ENCODE assay signal across 11 cellular contexts in the genomic region with DNA sequence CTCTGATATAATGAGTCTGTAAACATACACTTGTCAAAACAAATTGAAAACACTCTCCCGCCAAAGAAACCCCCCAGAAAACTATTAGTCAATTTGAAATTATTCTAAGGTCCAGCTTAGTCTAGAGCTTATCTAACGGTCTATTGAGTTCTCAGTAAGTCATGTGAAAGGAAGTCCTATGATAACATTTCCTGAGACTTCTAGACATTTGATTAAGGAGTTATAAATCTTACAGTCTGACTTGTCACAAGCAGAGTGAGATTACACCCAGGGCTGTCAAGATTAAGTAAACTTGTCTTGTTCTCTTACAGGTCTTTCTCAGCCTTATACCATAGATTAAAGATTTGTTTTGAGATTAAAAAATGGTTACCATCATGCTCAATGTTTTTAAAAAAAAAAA.
DNase-seq lines count a peak whose midpoint lies in the region; ATAC-seq, FAIRE-seq and TF ChIP-seq lines count a peak whose summit lies in the region.
"Had no signal": no experiment of that assay in that cellular context is flagged by ENCODE, and none has a peak within 500 bp of the region (broad histone marks: within the 10 kb centered on the region; RNA-seq: fewer than 3 reads in every experiment).

No MANE protein-coding gene starts in this region.

- ATAC-seq in activated CD4-positive, alpha-beta T cell treated with anti-CD3 and anti-CD28 coated beads for 36 hours: peak; percentile 7
- peak; percentile 17 for ATAC-seq in HG02938 (IDR thresholded peaks at IDR 0.05; ENCODE audit: unreplicated experiment)
- no peak; the same call in 2 of the 3 replicates for ATAC-seq in GM12878
- no peak for ATAC-seq in SK-N-SH treated with all-trans-retinoic acid at 6 μM for 48 hours
- ATAC-seq: A549 had no signal

- no peaks in the 10 kb centered on the region for H3K79me2 ChIP-seq in GM12878 (ENCODE audit: control insufficient read depth, insufficient read depth, low read length)
- H3K79me2 ChIP-seq in smooth muscle cell (ENCODE audit: low read depth): peaks cover 15% of the 10 kb centered on the region

- 0% methylated on average over 2 of the region's 2 CpGs for WGBS in GM12878 (ENCODE audit: insufficient coverage, insufficient replicate concordance, low lambda C conversion rate, missing lambda C conversion rate)
- WGBS in smooth muscle cell (ENCODE audit: low lambda C conversion rate): 49% methylated on average over 2 of the region's 2 CpGs

- CTCF ChIA-PET in activated CD4-positive, alpha-beta T cell treated with anti-CD3 and anti-CD28 coated beads for 36 hours (lab: Charles Lee): interaction anchor here (0.7 to 1.7 kb wide), 4 partner anchors 74 to 280 kb away, joined by 4 to 6 read pairs (median 4); no protein-coding TSS in a partner anchor
- CTCF ChIA-PET in GM12878 (lab: Yijun Ruan, JAX): no interaction called here

- H3K36me3 Mint-ChIP-seq in activated CD4-positive, alpha-beta T cell treated with anti-CD3 and anti-CD28 coated beads for 36 hours (ENCODE audit: low read depth): peaks cover 19% of the 10 kb centered on the region

- SMC1A ChIA-PET in GM12878 (lab: Charles Lee; ENCODE audit: uncharacterized antibody, unreplicated experiment): interaction anchor here (0.6 kb wide), 1 partner anchor 14 kb away, joined by 3 read pairs; no protein-coding TSS in a partner anchor

- in situ Hi-C loops in GM12878 (cut with MboI): no loop called here

- TF ChIP-seq CTCF in GM12878 (IDR thresholded peaks at IDR 0.05 in 2 of 3, conservative IDR thresholded peaks at IDR 0.05 in 1 of 3; ENCODE audit: control insufficient read depth in 2 of 3, extremely low read depth in 1 of 3, insufficient read depth in 1 of 3, low read depth in 3 of 3, low read length in 3 of 3) (no peak), smooth muscle cell (IDR thresholded peaks at IDR 0.05; ENCODE audit: borderline replicate concordance, insufficient read depth, poor library complexity, severe bottlenecking) (no peak)

- no peak for TF ChIP-seq RAD21 in GM12878 (IDR thresholded peaks at IDR 0.05; ENCODE audit: insufficient read depth, low read depth, low read length)

- peaks cover 14% of the 10 kb centered on the region for H3K4me1 ChIP-seq in GM12878 (ENCODE audit: control insufficient read depth, insufficient read depth, low read length)
- H3K4me1 ChIP-seq in smooth muscle cell (ENCODE audit: low read depth): peaks cover 13% of the 10 kb centered on the region

- H3K9me3 ChIP-seq in GM12878 (replicated peaks; ENCODE audit: control insufficient read depth, insufficient read depth, low read length) (no peaks in the 10 kb centered on the region), smooth muscle cell (replicated peaks; ENCODE audit: low read depth) (no peaks in the 10 kb centered on the region)
- H3K9me3 ChIP-seq: A549 had no signal

- DNase-seq in activated CD4-positive, alpha-beta T cell treated with anti-CD3 and anti-CD28 coated beads for 36 hours: no peak
- DNase-seq in activated CD4-positive, alpha-beta T cell treated with anti-CD3 and anti-CD28 coated beads, Interleukin-2, amount 50 U/mL, for 1 hour: no peak
- DNase-seq in GM12878 (ENCODE audit: low read depth, low spot score) (no peak), smooth muscle cell (lab: John Stamatoyannopoulos, UW; ENCODE audit: unreplicated experiment) (no peak), middle frontal gyrus (ENCODE audit: extremely low spot score, low spot score) (no peak)
- no peak for DNase-seq in stimulated activated CD4-positive, alpha-beta T cell treated with anti-CD3 and anti-CD28 coated beads, Interleukin-4, amount 100 ng/mL, for 1 hour
- DNase-seq: head of caudate nucleus had no signal

- H3K9me3 Mint-ChIP-seq in activated CD4-positive, alpha-beta T cell treated with anti-CD3 and anti-CD28 coated beads for 36 hours (ENCODE audit: low read depth): no peaks in the 10 kb centered on the region

- H3K4me1 Mint-ChIP-seq in activated CD4-positive, alpha-beta T cell treated with anti-CD3 and anti-CD28 coated beads for 36 hours: peaks cover 93% of the 10 kb centered on the region

- H3K9ac ChIP-seq in GM12878 (ENCODE audit: control insufficient read depth, insufficient read depth, low read length) (no peak overlapping the region), smooth muscle cell (ENCODE audit: low read depth) (peak overlapping the region; percentile 30)

- H3K27me3 ChIP-seq in GM12878 (replicated peaks in 1 of 2; ENCODE audit: control insufficient read depth in 2 of 2, insufficient read depth in 2 of 2, low read length in 1 of 2) (peaks cover 2 to 7% of the 10 kb centered on the region in 2 experiments; a peak in 2 of 4 replicates), smooth muscle cell (ENCODE audit: low read depth) (no peaks in the 10 kb centered on the region)

- no peaks in the 10 kb centered on the region for H4K20me1 ChIP-seq in GM12878 (ENCODE audit: control insufficient read depth, insufficient read depth)
- H4K20me1 ChIP-seq in smooth muscle cell (ENCODE audit: low read depth): no peaks in the 10 kb centered on the region

- H2AFZ ChIP-seq in GM12878 (ENCODE audit: control insufficient read depth, low read depth, low read length) (peak overlapping the region; percentile 81; the same call in 1 of the 2 replicates), smooth muscle cell (ENCODE audit: low read depth) (no peak overlapping the region)

- H3K4me3 ChIP-seq in GM12878 (peak overlapping the region; percentile 52; the same call in 1 of the 2 replicates), smooth muscle cell (no peak overlapping the region)
- H3K4me3 ChIP-seq: A549 had no signal

- H3K4me3 Mint-ChIP-seq in activated CD4-positive, alpha-beta T cell treated with anti-CD3 and anti-CD28 coated beads for 36 hours: peak overlapping the region; percentile 78

- H3K4me2 ChIP-seq in GM12878 (ENCODE audit: control insufficient read depth, insufficient read depth): peak overlapping the region; percentile 91
- peak overlapping the region; percentile 66 for H3K4me2 ChIP-seq in smooth muscle cell
- H3K4me2 ChIP-seq: A549 had no signal

- H3K27me3 Mint-ChIP-seq in activated CD4-positive, alpha-beta T cell treated with anti-CD3 and anti-CD28 coated beads for 36 hours: no peaks in the 10 kb centered on the region

- H3K27ac Mint-ChIP-seq in activated CD4-positive, alpha-beta T cell treated with anti-CD3 and anti-CD28 coated beads for 36 hours: peak overlapping the region; percentile 97

- POLR2A ChIA-PET in activated CD4-positive, alpha-beta T cell treated with anti-CD3 and anti-CD28 coated beads for 36 hours (lab: Charles Lee): interaction anchor here (0.7 to 1.1 kb wide), 3 partner anchors 77 to 163 kb away, joined by 3 read pairs; no protein-coding TSS in a partner anchor
- POLR2A ChIA-PET in GM12878 (lab: Charles Lee): no interaction called here

- intact Hi-C loops in activated CD4-positive, alpha-beta T cell treated with anti-CD3 and anti-CD28 coated beads for 36 hours (cut with DNase I, micrococcal nuclease): loop anchor here (1.0 to 5.0 kb wide), 13 partner anchors 33 to 357 kb away; a partner anchor contains a TSS
- intact Hi-C loops in GM12878 (cut with micrococcal nuclease; ENCODE audit: unreplicated experiment): loop anchor here (2.0 to 5.0 kb wide), 2 partner anchors 141 to 215 kb away; no protein-coding TSS in a partner anchor

- TF ChIP-seq POLR2A in GM12878 (IDR thresholded peaks at IDR 0.05; ENCODE audit: low read depth, low read length): no peak

- H3F3A ChIP-seq in smooth muscle cell (ENCODE audit: low read depth): peaks cover 6% of the 10 kb centered on the region

- no peak for FAIRE-seq in GM12878 (lab: Jason Lieb, UNC)
- FAIRE-seq: A549, urothelium cell line had no signal

- H3K36me3 ChIP-seq in GM12878 (ENCODE audit: control insufficient read depth in 2 of 2, insufficient read depth in 2 of 2, low read length in 1 of 2): no peaks in the 10 kb centered on the region
- no peaks in the 10 kb centered on the region for H3K36me3 ChIP-seq in smooth muscle cell (ENCODE audit: low read depth)

- no TSS peak for BruUV-seq in GM12878 (replicated peaks; lab: Mats Ljungman, UMichigan)

- no peak overlapping the region for H3K27ac ChIP-seq in GM12878 (ENCODE audit: control insufficient read depth, insufficient read depth)
- peak overlapping the region; percentile 69 for H3K27ac ChIP-seq in smooth muscle cell (ENCODE audit: low read depth)
- H3K27ac ChIP-seq: A549 had no signal

- TF ChIP-seq EP300 in GM12878 (IDR thresholded peaks at IDR 0.05; ENCODE audit: borderline replicate concordance in 1 of 2, control insufficient read depth in 1 of 2, low read depth in 2 of 2, low read length in 2 of 2): no peak

- RAD21 ChIA-PET in GM12878 (lab: Charles Lee; ENCODE audit: unreplicated experiment): interaction anchor here (0.6 kb wide), 1 partner anchor 218 kb away, joined by 3 read pairs; no protein-coding TSS in a partner anchor

TF ChIP-seq in GM12878, 131 proteins besides CTCF, POLR2A, EP300 and RAD21 (continues in another document):
- no peak for TF ChIP-seq ETV6 (conservative IDR thresholded peaks at IDR 0.05 in 1 of 2, IDR thresholded peaks at IDR 0.05 in 1 of 2; ENCODE audit: borderline replicate concordance in 1 of 2, low read depth in 1 of 2)

TF ChIP-seq in SK-N-SH treated with all-trans-retinoic acid at 6 μM for 48 hours, 23 proteins besides CTCF, POLR2A, EP300 and RAD21 (continues in another document):
- TF ChIP-seq ZC3H10 (CRISPR knock-in tag; IDR thresholded peaks at IDR 0.05) (no peak), ZNF565 (CRISPR knock-in tag; conservative IDR thresholded peaks at IDR 0.05; ENCODE audit: low read depth) (no peak), CSDC2 (CRISPR knock-in tag; IDR thresholded peaks at IDR 0.05) (no peak), ZNF70 (CRISPR knock-in tag; IDR thresholded peaks at IDR 0.05) (no peak), ESRRG (CRISPR knock-in tag; IDR thresholded peaks at IDR 0.05) (no peak)
- TF ChIP-seq, protein P1, sequence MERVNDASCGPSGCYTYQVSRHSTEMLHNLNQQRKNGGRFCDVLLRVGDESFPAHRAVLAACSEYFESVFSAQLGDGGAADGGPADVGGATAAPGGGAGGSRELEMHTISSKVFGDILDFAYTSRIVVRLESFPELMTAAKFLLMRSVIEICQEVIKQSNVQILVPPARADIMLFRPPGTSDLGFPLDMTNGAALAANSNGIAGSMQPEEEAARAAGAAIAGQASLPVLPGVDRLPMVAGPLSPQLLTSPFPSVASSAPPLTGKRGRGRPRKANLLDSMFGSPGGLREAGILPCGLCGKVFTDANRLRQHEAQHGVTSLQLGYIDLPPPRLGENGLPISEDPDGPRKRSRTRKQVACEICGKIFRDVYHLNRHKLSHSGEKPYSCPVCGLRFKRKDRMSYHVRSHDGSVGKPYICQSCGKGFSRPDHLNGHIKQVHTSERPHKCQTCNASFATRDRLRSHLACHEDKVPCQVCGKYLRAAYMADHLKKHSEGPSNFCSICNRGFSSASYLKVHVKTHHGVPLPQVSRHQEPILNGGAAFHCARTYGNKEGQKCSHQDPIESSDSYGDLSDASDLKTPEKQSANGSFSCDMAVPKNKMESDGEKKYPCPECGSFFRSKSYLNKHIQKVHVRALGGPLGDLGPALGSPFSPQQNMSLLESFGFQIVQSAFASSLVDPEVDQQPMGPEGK (CRISPR knock-in tag; IDR thresholded peaks at IDR 0.05; ENCODE audit: borderline replicate concordance): no peak

Comparison
In these comparisons a context has a peak if more than half of its experiments do, and no peak if none do; other contexts are left out.
1. ATAC-seq: peak in activated CD4-positive, alpha-beta T cell treated with anti-CD3 and anti-CD28 coated beads for 36 hours (single experiment) and HG02938 (single experiment); none in GM12878 (single experiment) and SK-N-SH treated with all-trans-retinoic acid at 6 μM for 48 hours (single experiment).